In genomic region chr1:168342572-168343280, GRCh38 we compare ENCODE assay signal across 1 cellular context.
TF ChIP-seq lines count a peak whose summit lies in the region.

No MANE protein-coding gene starts in this region.

TF ChIP-seq in K562, 482 proteins besides CTCF, POLR2A, EP300 and RAD21 (continued from another document and continues in another):
- TF ChIP-seq KDM1A (IDR thresholded peaks at IDR 0.05) (peak; percentile 91 to 92; a peak in 3 of 4 replicates), ZBTB12 (CRISPR knock-in tag; IDR thresholded peaks at IDR 0.05) (peak; percentile 64), YY1 (IDR thresholded peaks at IDR 0.05; ENCODE audit: borderline replicate concordance in 1 of 3, control insufficient read depth in 1 of 3, extremely low read depth in 1 of 3, insufficient read depth in 3 of 3, insufficient read length in 1 of 3, insufficient replicate concordance in 2 of 3, low read depth in 1 of 3, low read length in 2 of 3) (peak in 1 of 3 experiments; percentile 30), ZNF232 (CRISPR knock-in tag; IDR thresholded peaks at IDR 0.05) (no peak), DIDO1 (tag; IDR thresholded peaks at IDR 0.05; ENCODE audit: low read depth) (no peak), SIN3B (IDR thresholded peaks at IDR 0.05; ENCODE audit: low read depth) (no peak), SETDB1 (IDR thresholded peaks at IDR 0.05; ENCODE audit: low read length) (no peak), PTTG1 (tag; IDR thresholded peaks at IDR 0.05; ENCODE audit: low read depth) (no peak), MCM7 (IDR thresholded peaks at IDR 0.05) (no peak), GABPB1 (CRISPR knock-in tag; IDR thresholded peaks at IDR 0.05) (0 out of 2 replicates have a peak, but pooled peaks have one; percentile 22), RBM22 (IDR thresholded peaks at IDR 0.05; ENCODE audit: low read depth, low read length, poor library complexity, severe bottlenecking) (no peak), CREM (IDR thresholded peaks at IDR 0.05; ENCODE audit: low read depth) (peak; percentile 97), PHB (CRISPR knock-in tag; IDR thresholded peaks at IDR 0.05) (no peak), CBFA2T3 (IDR thresholded peaks at IDR 0.05) (peak; percentile 37), ATF1 (CRISPR knock-in tag; IDR thresholded peaks at IDR 0.05) (no peak), ATF1 (tag; IDR thresholded peaks at IDR 0.05) (peak; percentile 91), EGR1 (conservative IDR thresholded peaks at IDR 0.05) (peak; percentile 89), ZNF76 (CRISPR knock-in tag; IDR thresholded peaks at IDR 0.05; ENCODE audit: borderline replicate concordance) (no peak), ZNF655 (CRISPR knock-in tag; IDR thresholded peaks at IDR 0.05) (no peak), ZNF143 (CRISPR knock-in tag; IDR thresholded peaks at IDR 0.05) (no peak), JUNB (CRISPR knock-in tag; conservative IDR thresholded peaks at IDR 0.05) (no peak), JUN (IDR thresholded peaks at IDR 0.05; ENCODE audit: borderline replicate concordance, low read depth, low read length) (no peak), JUN (CRISPR knock-in tag; IDR thresholded peaks at IDR 0.05; ENCODE audit: borderline replicate concordance) (no peak), CHD7 (IDR thresholded peaks at IDR 0.05; ENCODE audit: low read depth, low read length) (no peak), KLF1 (tag; IDR thresholded peaks at IDR 0.05) (peak; percentile 24; the same call in 1 of the 2 replicates)
- TF ChIP-seq, protein P1, sequence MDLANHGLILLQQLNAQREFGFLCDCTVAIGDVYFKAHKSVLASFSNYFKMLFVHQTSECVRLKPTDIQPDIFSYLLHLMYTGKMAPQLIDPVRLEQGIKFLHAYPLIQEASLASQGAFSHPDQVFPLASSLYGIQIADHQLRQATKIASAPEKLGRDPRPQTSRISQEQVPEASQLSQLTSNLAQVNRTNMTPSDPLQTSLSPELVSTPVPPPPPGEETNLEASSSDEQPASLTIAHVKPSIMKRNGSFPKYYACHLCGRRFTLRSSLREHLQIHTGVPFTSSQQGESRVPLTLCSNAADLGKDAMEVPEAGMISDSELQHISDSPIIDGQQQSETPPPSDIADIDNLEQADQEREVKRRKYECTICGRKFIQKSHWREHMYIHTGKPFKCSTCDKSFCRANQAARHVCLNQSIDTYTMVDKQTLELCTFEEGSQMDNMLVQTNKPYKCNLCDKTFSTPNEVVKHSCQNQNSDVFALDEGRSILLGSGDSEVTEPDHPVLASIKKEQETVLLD (IDR thresholded peaks at IDR 0.05): 0 out of 2 replicates have a peak, but pooled peaks have one; percentile 40
- TF ChIP-seq, protein P2, sequence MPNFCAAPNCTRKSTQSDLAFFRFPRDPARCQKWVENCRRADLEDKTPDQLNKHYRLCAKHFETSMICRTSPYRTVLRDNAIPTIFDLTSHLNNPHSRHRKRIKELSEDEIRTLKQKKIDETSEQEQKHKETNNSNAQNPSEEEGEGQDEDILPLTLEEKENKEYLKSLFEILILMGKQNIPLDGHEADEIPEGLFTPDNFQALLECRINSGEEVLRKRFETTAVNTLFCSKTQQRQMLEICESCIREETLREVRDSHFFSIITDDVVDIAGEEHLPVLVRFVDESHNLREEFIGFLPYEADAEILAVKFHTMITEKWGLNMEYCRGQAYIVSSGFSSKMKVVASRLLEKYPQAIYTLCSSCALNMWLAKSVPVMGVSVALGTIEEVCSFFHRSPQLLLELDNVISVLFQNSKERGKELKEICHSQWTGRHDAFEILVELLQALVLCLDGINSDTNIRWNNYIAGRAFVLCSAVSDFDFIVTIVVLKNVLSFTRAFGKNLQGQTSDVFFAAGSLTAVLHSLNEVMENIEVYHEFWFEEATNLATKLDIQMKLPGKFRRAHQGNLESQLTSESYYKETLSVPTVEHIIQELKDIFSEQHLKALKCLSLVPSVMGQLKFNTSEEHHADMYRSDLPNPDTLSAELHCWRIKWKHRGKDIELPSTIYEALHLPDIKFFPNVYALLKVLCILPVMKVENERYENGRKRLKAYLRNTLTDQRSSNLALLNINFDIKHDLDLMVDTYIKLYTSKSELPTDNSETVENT (CRISPR knock-in tag; IDR thresholded peaks at IDR 0.05): no peak
- TF ChIP-seq, protein P3, sequence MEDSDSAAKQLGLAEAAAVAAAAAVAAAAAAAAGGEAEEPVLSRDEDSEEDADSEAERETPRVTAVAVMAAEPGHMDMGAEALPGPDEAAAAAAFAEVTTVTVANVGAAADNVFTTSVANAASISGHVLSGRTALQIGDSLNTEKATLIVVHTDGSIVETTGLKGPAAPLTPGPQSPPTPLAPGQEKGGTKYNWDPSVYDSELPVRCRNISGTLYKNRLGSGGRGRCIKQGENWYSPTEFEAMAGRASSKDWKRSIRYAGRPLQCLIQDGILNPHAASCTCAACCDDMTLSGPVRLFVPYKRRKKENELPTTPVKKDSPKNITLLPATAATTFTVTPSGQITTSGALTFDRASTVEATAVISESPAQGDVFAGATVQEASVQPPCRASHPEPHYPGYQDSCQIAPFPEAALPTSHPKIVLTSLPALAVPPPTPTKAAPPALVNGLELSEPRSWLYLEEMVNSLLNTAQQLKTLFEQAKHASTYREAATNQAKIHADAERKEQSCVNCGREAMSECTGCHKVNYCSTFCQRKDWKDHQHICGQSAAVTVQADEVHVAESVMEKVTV (CRISPR knock-in tag; IDR thresholded peaks at IDR 0.05): peak; percentile 90
- TF ChIP-seq, protein P4, sequence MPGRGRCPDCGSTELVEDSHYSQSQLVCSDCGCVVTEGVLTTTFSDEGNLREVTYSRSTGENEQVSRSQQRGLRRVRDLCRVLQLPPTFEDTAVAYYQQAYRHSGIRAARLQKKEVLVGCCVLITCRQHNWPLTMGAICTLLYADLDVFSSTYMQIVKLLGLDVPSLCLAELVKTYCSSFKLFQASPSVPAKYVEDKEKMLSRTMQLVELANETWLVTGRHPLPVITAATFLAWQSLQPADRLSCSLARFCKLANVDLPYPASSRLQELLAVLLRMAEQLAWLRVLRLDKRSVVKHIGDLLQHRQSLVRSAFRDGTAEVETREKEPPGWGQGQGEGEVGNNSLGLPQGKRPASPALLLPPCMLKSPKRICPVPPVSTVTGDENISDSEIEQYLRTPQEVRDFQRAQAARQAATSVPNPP (IDR thresholded peaks at IDR 0.05; ENCODE audit: borderline replicate concordance, insufficient read depth, insufficient read length): no peak
- TF ChIP-seq, protein P5, sequence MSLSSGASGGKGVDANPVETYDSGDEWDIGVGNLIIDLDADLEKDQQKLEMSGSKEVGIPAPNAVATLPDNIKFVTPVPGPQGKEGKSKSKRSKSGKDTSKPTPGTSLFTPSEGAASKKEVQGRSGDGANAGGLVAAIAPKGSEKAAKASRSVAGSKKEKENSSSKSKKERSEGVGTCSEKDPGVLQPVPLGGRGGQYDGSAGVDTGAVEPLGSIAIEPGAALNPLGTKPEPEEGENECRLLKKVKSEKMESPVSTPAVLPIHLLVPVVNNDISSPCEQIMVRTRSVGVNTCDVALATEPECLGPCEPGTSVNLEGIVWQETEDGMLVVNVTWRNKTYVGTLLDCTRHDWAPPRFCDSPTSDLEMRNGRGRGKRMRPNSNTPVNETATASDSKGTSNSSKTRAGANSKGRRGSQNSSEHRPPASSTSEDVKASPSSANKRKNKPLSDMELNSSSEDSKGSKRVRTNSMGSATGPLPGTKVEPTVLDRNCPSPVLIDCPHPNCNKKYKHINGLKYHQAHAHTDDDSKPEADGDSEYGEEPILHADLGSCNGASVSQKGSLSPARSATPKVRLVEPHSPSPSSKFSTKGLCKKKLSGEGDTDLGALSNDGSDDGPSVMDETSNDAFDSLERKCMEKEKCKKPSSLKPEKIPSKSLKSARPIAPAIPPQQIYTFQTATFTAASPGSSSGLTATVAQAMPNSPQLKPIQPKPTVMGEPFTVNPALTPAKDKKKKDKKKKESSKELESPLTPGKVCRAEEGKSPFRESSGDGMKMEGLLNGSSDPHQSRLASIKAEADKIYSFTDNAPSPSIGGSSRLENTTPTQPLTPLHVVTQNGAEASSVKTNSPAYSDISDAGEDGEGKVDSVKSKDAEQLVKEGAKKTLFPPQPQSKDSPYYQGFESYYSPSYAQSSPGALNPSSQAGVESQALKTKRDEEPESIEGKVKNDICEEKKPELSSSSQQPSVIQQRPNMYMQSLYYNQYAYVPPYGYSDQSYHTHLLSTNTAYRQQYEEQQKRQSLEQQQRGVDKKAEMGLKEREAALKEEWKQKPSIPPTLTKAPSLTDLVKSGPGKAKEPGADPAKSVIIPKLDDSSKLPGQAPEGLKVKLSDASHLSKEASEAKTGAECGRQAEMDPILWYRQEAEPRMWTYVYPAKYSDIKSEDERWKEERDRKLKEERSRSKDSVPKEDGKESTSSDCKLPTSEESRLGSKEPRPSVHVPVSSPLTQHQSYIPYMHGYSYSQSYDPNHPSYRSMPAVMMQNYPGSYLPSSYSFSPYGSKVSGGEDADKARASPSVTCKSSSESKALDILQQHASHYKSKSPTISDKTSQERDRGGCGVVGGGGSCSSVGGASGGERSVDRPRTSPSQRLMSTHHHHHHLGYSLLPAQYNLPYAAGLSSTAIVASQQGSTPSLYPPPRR (CRISPR knock-in tag; IDR thresholded peaks at IDR 0.05; ENCODE audit: borderline replicate concordance): no peak
